8 cellular contexts compared by ENCODE assay signal in genomic region chr16:73878616-73879015, GRCh38.
DNase-seq lines count a peak whose midpoint lies in the region; ATAC-seq and TF ChIP-seq lines count a peak whose summit lies in the region.

No MANE protein-coding gene starts in this region.

- DNase-seq in ACHN, result peak; percentile 79
- peak; percentile 73 for DNase-seq in GM23248
- DNase-seq in NCI-H460 (ENCODE audit: extremely low read depth, low read depth), result peak; percentile 82
- DNase-seq in MCF 10A (ENCODE audit: unreplicated experiment), result peak; percentile 64
- no peak for DNase-seq in NCI-H774 (lab: John Stamatoyannopoulos, UW)
- no peak for DNase-seq in stimulated activated naive CD4-positive, alpha-beta T cell (lab: John Stamatoyannopoulos, UW)

- no peaks in the 10 kb centered on the region for H3K9me2 ChIP-seq in GM23248 (ENCODE audit: insufficient read depth)

- H3K4me3 ChIP-seq in GM23248, result no peak overlapping the region
- H3K4me3 ChIP-seq in liver (ENCODE audit: low read depth in 1 of 3, low read length in 3 of 3), result no peak overlapping the region

- no peak overlapping the region for H3K27ac Mint-ChIP-seq in MCF 10A (ENCODE audit: low read depth, unreplicated experiment)

- no peak overlapping the region for H3K4me2 ChIP-seq in GM23248 (ENCODE audit: unreplicated experiment)

- in situ Hi-C loops in ACHN (cut with HindIII; ENCODE audit: low pct_ligation_motif_present, low pct_unique_long_range_greater_than_20kb, low sequenced_read_pairs) (no loop called here), GM23248 (cut with MboI) (no loop called here)

- H3K27ac ChIP-seq in GM23248 (no peak overlapping the region), liver (ENCODE audit: low read depth in 1 of 2, low read length in 2 of 2) (no peak overlapping the region)

- TF ChIP-seq CTCF in MCF 10A (IDR thresholded peaks at IDR 0.05; ENCODE audit: unreplicated experiment) (peak; percentile 60), liver (IDR thresholded peaks at IDR 0.05; ENCODE audit: low read depth, low read length, missing input control) (peak; percentile 45)

- H3K27me3 Mint-ChIP-seq in MCF 10A (ENCODE audit: insufficient read depth, unreplicated experiment), result peaks cover 83% of the 10 kb centered on the region

- H3K27me3 ChIP-seq in GM23248 (replicated peaks; ENCODE audit: insufficient read depth) (peaks cover 24% of the 10 kb centered on the region), liver (ENCODE audit: control insufficient read depth in 4 of 4, insufficient read depth in 4 of 4, low read length in 3 of 4) (peaks cover 0 to 7% (median 2%) of the 10 kb centered on the region in 4 donors)

- no peaks in the 10 kb centered on the region for H3K9me3 ChIP-seq in GM23248 (ENCODE audit: low read depth)
- no peaks in the 10 kb centered on the region for H3K9me3 ChIP-seq in liver (ENCODE audit: control insufficient read depth in 4 of 4, low read length in 3 of 4)

- H3K9me3 Mint-ChIP-seq in MCF 10A (ENCODE audit: unreplicated experiment), result no peaks in the 10 kb centered on the region

- ATAC-seq in HG03039 (IDR thresholded peaks at IDR 0.05; ENCODE audit: unreplicated experiment), result no peak

- no peaks in the 10 kb centered on the region for H3K79me2 ChIP-seq in GM23248 (ENCODE audit: insufficient read depth)

- POLR2A ChIA-PET in MCF 10A (lab: Yijun Ruan, JAX), result interaction anchor here (0.6 kb wide), 2 partner anchors 308 to 819 kb away, joined by 3 to 4 read pairs; no protein-coding TSS in a partner anchor

- WGBS in GM23248 (ENCODE audit: low coverage in 1 of 2, low lambda C conversion rate in 2 of 2, missing lambda C conversion rate in 2 of 2), 2 experiments, result 1 to 3% methylated on average over 2 of the region's 2 CpGs
- 13% methylated on average over 2 of the region's 2 CpGs for whole genome bisulfite sequencing in liver

- intact Hi-C loops in MCF 10A (cut with micrococcal nuclease), result loop anchor here (1.0 to 5.0 kb wide), 7 partner anchors 78 to 1751 kb away; no protein-coding TSS in a partner anchor

- no TSS peak for BruUV-seq in MCF 10A (replicated peaks; lab: Mats Ljungman, UMichigan)

- H3K4me3 Mint-ChIP-seq in MCF 10A (ENCODE audit: unreplicated experiment), result no peak overlapping the region

- H3K4me1 Mint-ChIP-seq in MCF 10A (ENCODE audit: insufficient read depth, unreplicated experiment), result no peaks in the 10 kb centered on the region

- H3F3A ChIP-seq in GM23248 (ENCODE audit: insufficient read depth), result no peaks in the 10 kb centered on the region

- H3K9ac ChIP-seq in GM23248 (no peak overlapping the region), liver (ENCODE audit: low read depth in 1 of 2, low read length in 2 of 2) (no peak overlapping the region)

- no peaks in the 10 kb centered on the region for H3K4me1 ChIP-seq in GM23248 (ENCODE audit: insufficient read depth)
- no peaks in the 10 kb centered on the region for H3K4me1 ChIP-seq in liver (ENCODE audit: control insufficient read depth in 4 of 4, insufficient read depth in 4 of 4, low read length in 3 of 4)

- CTCF ChIA-PET in MCF 10A (lab: Yijun Ruan, JAX), result interaction anchor here (0.5 to 7.8 kb wide), 75 partner anchors 8 to 1815 kb away, joined by 3 to 112 read pairs (median 4); partner anchors contain the start of gene HPR

- no peaks in the 10 kb centered on the region for H4K20me1 ChIP-seq in GM23248 (ENCODE audit: insufficient read depth)

- no peaks in the 10 kb centered on the region for H3K36me3 Mint-ChIP-seq in MCF 10A (ENCODE audit: insufficient read depth, unreplicated experiment)

- H3K36me3 ChIP-seq in GM23248 (ENCODE audit: low read depth) (no peaks in the 10 kb centered on the region), liver (ENCODE audit: control insufficient read depth in 4 of 4, insufficient read depth in 3 of 4, low read depth in 1 of 4, low read length in 3 of 4) (no peaks in the 10 kb centered on the region)

- no peak overlapping the region for H2AFZ ChIP-seq in GM23248

- TF ChIP-seq RAD21 in liver (IDR thresholded peaks at IDR 0.05), result peak; percentile 82 to 83

TF ChIP-seq in liver, 16 proteins besides CTCF, POLR2A, EP300 and RAD21:
- no peak for TF ChIP-seq MAX (IDR thresholded peaks at IDR 0.05)
- TF ChIP-seq ZBTB33 (IDR thresholded peaks at IDR 0.05), result no peak
- TF ChIP-seq EGR1 (IDR thresholded peaks at IDR 0.05; ENCODE audit: low read depth in 2 of 2), result no peak
- TF ChIP-seq HNF4A (conservative IDR thresholded peaks at IDR 0.05), result no peak
- TF ChIP-seq HNF4G (IDR thresholded peaks at IDR 0.05), result no peak
- TF ChIP-seq ATF3 (IDR thresholded peaks at IDR 0.05), result no peak
- TF ChIP-seq FOXA1 (IDR thresholded peaks at IDR 0.05), result no peak
- TF ChIP-seq TAF1 (conservative IDR thresholded peaks at IDR 0.05), result no peak
- TF ChIP-seq REST (IDR thresholded peaks at IDR 0.05), result no peak
- TF ChIP-seq GABPA (IDR thresholded peaks at IDR 0.05 in 1 of 2, conservative IDR thresholded peaks at IDR 0.05 in 1 of 2), result no peak
- TF ChIP-seq FOXA2 (IDR thresholded peaks at IDR 0.05), result no peak
- TF ChIP-seq YY1 (IDR thresholded peaks at IDR 0.05), result no peak
- TF ChIP-seq JUND (IDR thresholded peaks at IDR 0.05), result no peak
- TF ChIP-seq NR2F2 (IDR thresholded peaks at IDR 0.05), result no peak
- TF ChIP-seq RXRA (IDR thresholded peaks at IDR 0.05), result no peak
- no peak for TF ChIP-seq SP1 (IDR thresholded peaks at IDR 0.05)

Comparison
In these comparisons a context has a peak if more than half of its experiments do, and no peak if none do; other contexts are left out.
1. DNase-seq: peak in ACHN (single experiment), GM23248 (single experiment), NCI-H460 (single experiment) and MCF 10A (single experiment); none in NCI-H774 (single experiment) and stimulated activated naive CD4-positive, alpha-beta T cell (0 of 6).